18 cellular contexts compared by ENCODE assay signal in the genomic region with DNA sequence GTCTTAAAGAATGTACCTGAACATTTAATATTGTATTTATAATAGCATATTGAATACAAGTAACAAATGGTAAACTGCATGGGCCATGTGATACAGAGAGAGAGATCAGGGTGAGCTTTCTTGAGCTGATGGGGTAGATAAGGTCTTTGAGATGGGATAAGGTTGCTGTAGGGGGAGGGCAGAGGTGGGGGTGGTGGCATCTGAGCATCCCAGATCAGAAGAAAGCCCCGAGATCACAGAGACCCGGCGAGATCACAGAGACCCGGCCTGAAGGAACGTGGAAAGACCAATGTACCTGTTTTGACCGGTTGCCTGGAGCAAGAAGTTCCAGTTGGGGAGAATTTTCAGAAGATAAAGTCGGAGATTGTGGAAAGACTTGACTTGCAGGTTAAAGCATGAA. TPM values are rescaled to one million over a fixed set of nuclear protein-coding genes. Genes with fewer than 3 reads are reported as not detected.
DNase-seq lines count a peak whose midpoint lies in the region; ATAC-seq and TF ChIP-seq lines count a peak whose summit lies in the region.
"Had no signal": no experiment of that assay in that cellular context is flagged by ENCODE, and none has a peak within 500 bp of the region (broad histone marks: within the 10 kb centered on the region; RNA-seq: fewer than 3 reads in every experiment).

No MANE protein-coding gene starts in this region.

- H3K27me3 Mint-ChIP-seq in activated CD4-positive, alpha-beta T cell treated with anti-CD3 and anti-CD28 coated beads, Interleukin-2, amount 10 ng/mL, durations not matched to agents 7 days and 5 days, result no peaks in the 10 kb centered on the region
- no peaks in the 10 kb centered on the region for H3K27me3 Mint-ChIP-seq in activated naive CD8-positive, alpha-beta T cell treated with anti-CD3 and anti-CD28 coated beads, Interleukin-2, amount 10 ng/mL, durations not matched to agents 7 days and 5 days
- H3K27me3 Mint-ChIP-seq: naive B cell had no signal

- peaks cover 31% of the 10 kb centered on the region for H3K4me1 ChIP-seq in parathyroid adenoma
- H3K4me1 ChIP-seq in right lobe of liver, result peaks cover 0 to 44% (median 8%) of the 10 kb centered on the region in 4 donors

- peak overlapping the region; percentile 71 for H3K4me2 ChIP-seq in parathyroid adenoma (ENCODE audit: low read length)
- H3K4me2 ChIP-seq: A549 had no signal

- peaks cover 50% of the 10 kb centered on the region for H3K36me3 Mint-ChIP-seq in activated CD4-positive, alpha-beta T cell treated with anti-CD3 and anti-CD28 coated beads, Interleukin-2, amount 10 ng/mL, durations not matched to agents 7 days and 5 days (ENCODE audit: low read depth)
- H3K36me3 Mint-ChIP-seq in activated naive CD8-positive, alpha-beta T cell treated with anti-CD3 and anti-CD28 coated beads, Interleukin-2, amount 10 ng/mL, durations not matched to agents 7 days and 5 days, result peaks cover 21% of the 10 kb centered on the region

- no peak overlapping the region for H2AFZ ChIP-seq in parathyroid adenoma
- H2AFZ ChIP-seq: hepatocyte had no signal

- H3K4me3 ChIP-seq in LNCaP clone FGC (ENCODE audit: low read depth, low read length) (peak overlapping the region; percentile 29), parathyroid adenoma (ENCODE audit: low read depth, low read length) (peak overlapping the region; percentile 25), right lobe of liver (no peak overlapping the region)
- H3K4me3 ChIP-seq: A549, body of pancreas, hepatocyte, Peyer's patch, psoas muscle had no signal

- H3K9ac ChIP-seq in parathyroid adenoma, result no peak overlapping the region

- H3K27ac ChIP-seq in parathyroid adenoma, result peak overlapping the region; percentile 75
- H3K27ac ChIP-seq in right lobe of liver, result no peak overlapping the region
- H3K27ac ChIP-seq: A549, hepatocyte, psoas muscle had no signal

- peaks cover 79% of the 10 kb centered on the region for H3K4me1 Mint-ChIP-seq in activated CD4-positive, alpha-beta T cell treated with anti-CD3 and anti-CD28 coated beads, Interleukin-2, amount 10 ng/mL, durations not matched to agents 7 days and 5 days
- H3K4me1 Mint-ChIP-seq in activated naive CD8-positive, alpha-beta T cell treated with anti-CD3 and anti-CD28 coated beads, Interleukin-2, amount 10 ng/mL, durations not matched to agents 7 days and 5 days, result peaks cover 71% of the 10 kb centered on the region

- H3K27ac Mint-ChIP-seq in activated CD4-positive, alpha-beta T cell treated with anti-CD3 and anti-CD28 coated beads, Interleukin-2, amount 10 ng/mL, durations not matched to agents 7 days and 5 days, result peak overlapping the region; percentile 90
- peak overlapping the region; percentile 85 for H3K27ac Mint-ChIP-seq in activated naive CD8-positive, alpha-beta T cell treated with anti-CD3 and anti-CD28 coated beads, Interleukin-2, amount 10 ng/mL, durations not matched to agents 7 days and 5 days

- no peaks in the 10 kb centered on the region for H3K9me3 Mint-ChIP-seq in activated CD4-positive, alpha-beta T cell treated with anti-CD3 and anti-CD28 coated beads, Interleukin-2, amount 10 ng/mL, durations not matched to agents 7 days and 5 days
- no peaks in the 10 kb centered on the region for H3K9me3 Mint-ChIP-seq in activated naive CD8-positive, alpha-beta T cell treated with anti-CD3 and anti-CD28 coated beads, Interleukin-2, amount 10 ng/mL, durations not matched to agents 7 days and 5 days

- H3K36me3 ChIP-seq in parathyroid adenoma (ENCODE audit: control insufficient read depth, insufficient read depth, low read length) (no peaks in the 10 kb centered on the region), right lobe of liver (no peaks in the 10 kb centered on the region)
- H3K36me3 ChIP-seq: Peyer's patch had no signal

- no peak for DNase-seq in activated CD4-positive, alpha-beta T cell treated with anti-CD3 and anti-CD28 coated beads, Interleukin-2, amount 10 ng/mL, durations not matched to agents 7 days and 5 days
- no peak for DNase-seq in activated CD4-positive, alpha-beta T cell treated with anti-CD3 and anti-CD28 coated beads for 48 hours
- DNase-seq in LNCaP clone FGC (ENCODE audit: low read depth) (no peak), right lobe of liver (no peak), activated gamma-delta T cell treated with Interleukin-2 at 50 U/mL for 16 hours (no peak)
- no peak for DNase-seq in activated naive CD8-positive, alpha-beta T cell treated with anti-CD3 and anti-CD28 coated beads, Interleukin-2, amount 10 ng/mL, durations not matched to agents 7 days and 5 days
- DNase-seq: activated CD4-positive, CD25-positive, alpha-beta regulatory T cell; body of pancreas; naive B cell; NCI-H2029 treated with DMSO at 0.1 percent for 48 hours; NCI-H69; Peyer's patch; psoas muscle; stimulated activated CD4-positive, alpha-beta T cell treated with anti-CD3 and anti-CD28 coated beads, Interleukin-15, amount 100 ng/mL, for 24 hours had no signal

- POLR2A ChIA-PET in activated CD4-positive, alpha-beta T cell treated with anti-CD3 and anti-CD28 coated beads, Interleukin-2, amount 10 ng/mL, durations not matched to agents 7 days and 5 days (lab: Charles Lee), result no interaction called here
- POLR2A ChIA-PET in activated naive CD8-positive, alpha-beta T cell treated with anti-CD3 and anti-CD28 coated beads, Interleukin-2, amount 10 ng/mL, durations not matched to agents 7 days and 5 days (lab: Charles Lee), result no interaction called here

- no peak for ATAC-seq in activated naive CD8-positive, alpha-beta T cell treated with anti-CD3 and anti-CD28 coated beads, Interleukin-2, amount 10 ng/mL, durations not matched to agents 7 days and 5 days (ENCODE audit: low read depth)
- no peak for ATAC-seq in GM18868 (IDR thresholded peaks at IDR 0.05; ENCODE audit: unreplicated experiment)
- ATAC-seq in right lobe of liver, result no peak
- ATAC-seq: A549, body of pancreas, psoas muscle had no signal

- H3K79me2 ChIP-seq in parathyroid adenoma, result peaks cover 17% of the 10 kb centered on the region

- TF ChIP-seq POLR2A in right lobe of liver (IDR thresholded peaks at IDR 0.05), result no peak

- H3K27me3 ChIP-seq in parathyroid adenoma (ENCODE audit: control insufficient read depth, insufficient read depth, low read length) (no peaks in the 10 kb centered on the region), right lobe of liver (no peaks in the 10 kb centered on the region)
- H3K27me3 ChIP-seq: body of pancreas, hepatocyte, Peyer's patch had no signal

- 79% methylated on average over 7 of the region's 7 CpGs for WGBS in right lobe of liver (ENCODE audit: insufficient coverage, low coverage, low lambda C conversion rate, missing lambda C conversion rate)

- H3K4me3 Mint-ChIP-seq in activated CD4-positive, alpha-beta T cell treated with anti-CD3 and anti-CD28 coated beads, Interleukin-2, amount 10 ng/mL, durations not matched to agents 7 days and 5 days, result peak overlapping the region; percentile 66
- peak overlapping the region; percentile 81 for H3K4me3 Mint-ChIP-seq in activated naive CD8-positive, alpha-beta T cell treated with anti-CD3 and anti-CD28 coated beads, Interleukin-2, amount 10 ng/mL, durations not matched to agents 7 days and 5 days

- CTCF ChIA-PET in activated CD4-positive, alpha-beta T cell treated with anti-CD3 and anti-CD28 coated beads, Interleukin-2, amount 10 ng/mL, durations not matched to agents 7 days and 5 days (lab: Charles Lee), result interaction anchor here (1.6 kb wide), 1 partner anchor 10 kb away, joined by 6 read pairs; no protein-coding TSS in a partner anchor

- intact Hi-C loops in right lobe of liver (cut with DNase I), result no loop called here

- TF ChIP-seq CTCF in LNCaP clone FGC (IDR thresholded peaks at IDR 0.05; ENCODE audit: control insufficient read depth, extremely low read depth, insufficient read depth) (no peak), parathyroid adenoma (IDR thresholded peaks at IDR 0.05) (no peak), right lobe of liver (IDR thresholded peaks at IDR 0.05) (no peak)

- H3K9me3 ChIP-seq in parathyroid adenoma (ENCODE audit: control insufficient read depth, low read length) (no peaks in the 10 kb centered on the region), right lobe of liver (no peaks in the 10 kb centered on the region)
- H3K9me3 ChIP-seq: A549, body of pancreas, Peyer's patch, psoas muscle had no signal

RNA-seq across cellular contexts. Expression of a gene that starts 6.6 kb away (rescaled TPM):
- total RNA-seq in activated CD4-positive, alpha-beta T cell treated with anti-CD3 and anti-CD28 coated beads, Interleukin-2, amount 10 ng/mL, durations not matched to agents 7 days and 5 days, result 100 to 1,000 TPM; 264 to 274 TPM
- total RNA-seq in activated naive CD8-positive, alpha-beta T cell treated with anti-CD3 and anti-CD28 coated beads, Interleukin-2, amount 10 ng/mL, durations not matched to agents 7 days and 5 days, result 100 to 1,000 TPM; 285 to 293 TPM
- 10 to 100 TPM; 46.2 to 97.8 (median 62.4) TPM for total RNA-seq in right lobe of liver

Comparison
In these comparisons a context has a peak if more than half of its experiments do, and no peak if none do; other contexts are left out.
1. H3K4me3 ChIP-seq: peak in LNCaP clone FGC (single experiment) and parathyroid adenoma (single experiment); none in right lobe of liver (0 of 3).